Comparison of ENCODE assay signal across 8 cellular contexts in the genomic region with DNA sequence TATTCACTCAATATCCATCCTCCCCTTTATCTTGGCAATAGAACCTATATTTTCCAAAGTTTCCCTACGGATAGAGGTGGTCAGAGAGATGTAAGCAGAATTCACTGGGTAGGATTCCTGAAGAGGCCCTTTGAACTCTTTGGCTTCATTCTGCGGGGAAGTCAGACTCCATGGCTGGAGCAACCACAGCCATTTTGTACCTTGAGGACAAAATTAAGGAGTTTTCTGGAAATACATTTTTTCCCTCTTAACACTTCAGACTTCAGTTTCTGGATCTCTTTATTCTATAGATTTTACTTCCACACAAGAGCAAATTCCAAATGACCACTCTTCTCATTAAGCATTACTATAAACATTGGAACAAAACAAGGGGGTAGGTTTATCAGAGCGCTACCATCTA.
"Had no signal": no experiment of that assay in that cellular context is flagged by ENCODE, and none has a peak within 500 bp of the region (broad histone marks: within the 10 kb centered on the region; RNA-seq: fewer than 3 reads in every experiment).

No MANE protein-coding gene starts in this region.

- H3K9ac ChIP-seq: KMS-11 had no signal

- H3K36me3 ChIP-seq: HAP-1 had no signal

- H3K27ac ChIP-seq: KMS-11 had no signal

- DNase-seq: H7, IMR-90, KBM-7 had no signal

- FAIRE-seq: HTR-8/SVneo had no signal

- H2AFZ ChIP-seq: GM23338 had no signal

- H3K4me3 ChIP-seq: GM23338, HAP-1 had no signal

- ATAC-seq: GM23338, HCT116 had no signal

- H3K9me3 Mint-ChIP-seq: GM23338 had no signal

- H3K4me3 Mint-ChIP-seq: GM23338 had no signal

- H3K27ac Mint-ChIP-seq: GM23338 had no signal

- H3K4me2 ChIP-seq: GM23338, KMS-11 had no signal

- H3K9me3 ChIP-seq: HAP-1 had no signal
